ENCODE assay signal across 8 cellular contexts in genomic region chr6:26053929-26054658, GRCh38. TPM values are rescaled to one million over a fixed set of nuclear protein-coding genes. Genes with fewer than 3 reads are reported as not detected.
DNase-seq lines count a peak whose midpoint lies in the region; ATAC-seq and TF ChIP-seq lines count a peak whose summit lies in the region.

No MANE protein-coding gene starts in this region.

- H3K9me3 ChIP-seq in thoracic aorta: no peaks in the 10 kb centered on the region

- peak overlapping the region; percentile 93 to 98 for H3K27ac ChIP-seq in thoracic aorta

- H3K4me1 ChIP-seq in thoracic aorta (ENCODE audit: control insufficient read depth in 1 of 2, low read depth in 2 of 2): peaks cover 0 to 9% of the 10 kb centered on the region in 2 donors

- H3K4me1 Mint-ChIP-seq in HFFc6 (ENCODE audit: low read depth): peaks cover 21% of the 10 kb centered on the region
- peaks cover 30% of the 10 kb centered on the region for H3K4me1 Mint-ChIP-seq in activated naive CD8-positive, alpha-beta T cell treated with anti-CD3 and anti-CD28 coated beads, Interleukin-2, amount 10 ng/mL, durations not matched to agents 7 days and 5 days

- H3K27me3 Mint-ChIP-seq in HFFc6 (ENCODE audit: insufficient read depth): peaks cover 6% of the 10 kb centered on the region
- no peaks in the 10 kb centered on the region for H3K27me3 Mint-ChIP-seq in activated naive CD8-positive, alpha-beta T cell treated with anti-CD3 and anti-CD28 coated beads, Interleukin-2, amount 10 ng/mL, durations not matched to agents 7 days and 5 days

- no peaks in the 10 kb centered on the region for H3K36me3 Mint-ChIP-seq in HFFc6 (ENCODE audit: low read depth)
- H3K36me3 Mint-ChIP-seq in activated naive CD8-positive, alpha-beta T cell treated with anti-CD3 and anti-CD28 coated beads, Interleukin-2, amount 10 ng/mL, durations not matched to agents 7 days and 5 days: peaks cover 4% of the 10 kb centered on the region

- H3K4me3 ChIP-seq in AG09309 (ENCODE audit: control insufficient read depth, low read depth, low read length) (peak overlapping the region; percentile 71), thoracic aorta (peak overlapping the region; percentile 78)

- POLR2A ChIA-PET in activated naive CD8-positive, alpha-beta T cell treated with anti-CD3 and anti-CD28 coated beads, Interleukin-2, amount 10 ng/mL, durations not matched to agents 7 days and 5 days (lab: Charles Lee): interaction anchor here (1.0 to 30.0 kb wide), 6 partner anchors 10 to 1079 kb away, joined by 3 to 1993 read pairs (median 87); a partner anchor contains a TSS

- DNase-seq in AG09309 (ENCODE audit: low read depth) (no peak), HFFc6 (no peak), kidney glomerular epithelial cell (lab: John Stamatoyannopoulos, UW) (peak; percentile 44), thoracic aorta (ENCODE audit: low spot score) (no peak), GM03348 (ENCODE audit: low spot score) (no peak)
- no peak for DNase-seq in activated naive CD8-positive, alpha-beta T cell treated with anti-CD3 and anti-CD28 coated beads, Interleukin-2, amount 10 ng/mL, durations not matched to agents 7 days and 5 days

- H3K36me3 ChIP-seq in thoracic aorta: no peaks in the 10 kb centered on the region

- no peaks in the 10 kb centered on the region; the same call in 1 of the 2 replicates for H3K9me3 Mint-ChIP-seq in HFFc6
- no peaks in the 10 kb centered on the region for H3K9me3 Mint-ChIP-seq in activated naive CD8-positive, alpha-beta T cell treated with anti-CD3 and anti-CD28 coated beads, Interleukin-2, amount 10 ng/mL, durations not matched to agents 7 days and 5 days

- no peak for TF ChIP-seq CTCF in AG09309 (IDR thresholded peaks at IDR 0.05; ENCODE audit: control insufficient read depth, insufficient read depth, low read depth, low read length, missing control alignments)
- TF ChIP-seq CTCF in HFFc6 (IDR thresholded peaks at IDR 0.05): no peak
- TF ChIP-seq CTCF in thoracic aorta (IDR thresholded peaks at IDR 0.05): no peak

- H3K27me3 ChIP-seq in thoracic aorta (replicated peaks; ENCODE audit: insufficient read depth): no peaks in the 10 kb centered on the region

- H3K4me3 Mint-ChIP-seq in HFFc6: peak overlapping the region; percentile 92
- peak overlapping the region; percentile 96 for H3K4me3 Mint-ChIP-seq in activated naive CD8-positive, alpha-beta T cell treated with anti-CD3 and anti-CD28 coated beads, Interleukin-2, amount 10 ng/mL, durations not matched to agents 7 days and 5 days

- no peak for ATAC-seq in activated naive CD8-positive, alpha-beta T cell treated with anti-CD3 and anti-CD28 coated beads, Interleukin-2, amount 10 ng/mL, durations not matched to agents 7 days and 5 days (ENCODE audit: low read depth)
- no peak for ATAC-seq in thoracic aorta (ENCODE audit: insufficient number of reproducible peaks, low FRiP score, low read depth)
- ATAC-seq in HG02759 (IDR thresholded peaks at IDR 0.05; ENCODE audit: unreplicated experiment): no peak
- ATAC-seq in HG02642 (IDR thresholded peaks at IDR 0.05; ENCODE audit: poor library complexity, unreplicated experiment): no peak

- H3K27ac Mint-ChIP-seq in HFFc6: peak overlapping the region; percentile 98
- peak overlapping the region; percentile 100 for H3K27ac Mint-ChIP-seq in activated naive CD8-positive, alpha-beta T cell treated with anti-CD3 and anti-CD28 coated beads, Interleukin-2, amount 10 ng/mL, durations not matched to agents 7 days and 5 days

RNA-seq across cellular contexts. Expression of gene HFE, which starts 33.1 kb away (rescaled TPM):
- total RNA-seq in HFFc6 (2021; fragmentation: NEBNext Ultra II Directional; extraction: Animal tissue kit (Norgen Biotek cat#: 25700)): 10 to 100 TPM; 16.1 to 21.7 (median 18.3) TPM
- 1 to 10 TPM; 5.0 to 7.2 TPM for total RNA-seq in activated naive CD8-positive, alpha-beta T cell treated with anti-CD3 and anti-CD28 coated beads, Interleukin-2, amount 10 ng/mL, durations not matched to agents 7 days and 5 days
- 10 to 100 TPM in 1 of 2 donors, 1 to 10 TPM in 1; 8.7 to 10.1 TPM for total RNA-seq in thoracic aorta
